ENCODE assay signal across 9 cellular contexts in the genomic region with DNA sequence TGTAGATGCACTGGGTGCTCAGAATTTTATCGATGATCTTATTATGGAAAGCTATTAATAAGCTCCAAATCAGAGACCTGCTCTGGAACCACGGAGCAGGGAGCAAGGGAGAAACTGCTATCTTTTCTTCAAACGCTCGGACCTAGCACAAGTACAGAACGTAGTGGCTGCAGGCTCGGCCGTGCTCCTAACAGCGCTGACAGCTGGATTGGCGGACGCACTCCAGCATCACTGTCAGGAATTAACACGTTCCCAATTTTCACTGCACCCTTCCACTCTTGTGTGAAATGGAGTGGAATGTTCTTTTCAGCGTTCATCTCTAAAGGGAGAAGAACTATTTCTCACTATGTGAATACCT.
DNase-seq lines count a peak whose midpoint lies in the region; ATAC-seq, FAIRE-seq and TF ChIP-seq lines count a peak whose summit lies in the region.
"Had no signal": no experiment of that assay in that cellular context is flagged by ENCODE, and none has a peak within 500 bp of the region (broad histone marks: within the 10 kb centered on the region; RNA-seq: fewer than 3 reads in every experiment).

No MANE protein-coding gene starts in this region.

- no peak for TF ChIP-seq EP300 in K562 (IDR thresholded peaks at IDR 0.05; ENCODE audit: low read length)

- peaks cover 23 to 31% (median 26%) of the 10 kb centered on the region in 11 experiments for H3K27me3 ChIP-seq in BLaER1 treated with 17β-estradiol and CSF1 and Interleukin-3, amounts not matched to agents 10 nM and 100 nM
- peaks cover 31 to 45% of the 10 kb centered on the region in 2 experiments for H3K27me3 ChIP-seq in K562 (ENCODE audit: control insufficient read depth in 2 of 2, insufficient read depth in 2 of 2, low read length in 2 of 2)
- no peaks in the 10 kb centered on the region for H3K27me3 ChIP-seq in kidney epithelial cell (ENCODE audit: control insufficient read depth, insufficient read depth, low read length)
- H3K27me3 ChIP-seq in stomach smooth muscle (ENCODE audit: control insufficient read depth in 1 of 2, insufficient read depth in 2 of 2, low read length in 2 of 2): no peaks in the 10 kb centered on the region

- no peaks in the 10 kb centered on the region for H3K9me3 ChIP-seq in BLaER1 treated with 17β-estradiol and CSF1 and Interleukin-3, amounts not matched to agents 10 nM and 100 nM (replicated peaks in 1 of 11)
- H3K9me3 ChIP-seq in K562 (replicated peaks; ENCODE audit: control insufficient read depth, insufficient read depth, low read depth, low read length): no peaks in the 10 kb centered on the region
- no peaks in the 10 kb centered on the region for H3K9me3 ChIP-seq in stomach smooth muscle (ENCODE audit: control insufficient read depth in 2 of 2, low read length in 2 of 2)

- H2AFZ ChIP-seq in K562 (ENCODE audit: low read depth, low read length): no peak overlapping the region

- CTCF ChIA-PET in K562 (lab: Yijun Ruan, JAX; ENCODE audit: low intra/inter-chr PET ratio): no interaction called here

- peaks cover 19 to 40% (median 26%) of the 10 kb centered on the region in 10 experiments; a peak in 19 of 20 replicates for H3K4me1 ChIP-seq in BLaER1 treated with 17β-estradiol and CSF1 and Interleukin-3, amounts not matched to agents 10 nM and 100 nM
- H3K4me1 ChIP-seq in K562 (replicated peaks in 1 of 2; ENCODE audit: control insufficient read depth in 2 of 2, insufficient read depth in 2 of 2, low read length in 2 of 2) (peaks cover 0 to 5% of the 10 kb centered on the region in 2 experiments; a peak in 2 of 5 replicates), stomach smooth muscle (ENCODE audit: control insufficient read depth, insufficient read depth, low read length) (peaks cover 10% of the 10 kb centered on the region)

- in situ Hi-C loops in K562 (cut with MboI): no loop called here

- no peaks in the 10 kb centered on the region for H3K79me2 ChIP-seq in K562 (ENCODE audit: control insufficient read depth, insufficient read depth, low read length)

- FAIRE-seq in K562 (lab: Jason Lieb, UNC): no peak

- no peak for TF ChIP-seq CTCF in K562 (IDR thresholded peaks at IDR 0.05 in 2 of 3, conservative IDR thresholded peaks at IDR 0.05 in 1 of 3; ENCODE audit: insufficient read depth in 2 of 3, low read depth in 1 of 3, low read length in 3 of 3)
- TF ChIP-seq CTCF in kidney epithelial cell (IDR thresholded peaks at IDR 0.05; ENCODE audit: insufficient read depth, low read length, poor library complexity, severe bottlenecking): no peak

- intact Hi-C loops in K562 (cut with micrococcal nuclease): no loop called here

- no peak for TF ChIP-seq RAD21 in K562 (CRISPR knock-in tag; conservative IDR thresholded peaks at IDR 0.05 in 1 of 2, IDR thresholded peaks at IDR 0.05 in 1 of 2)

- H3K4me3 ChIP-seq in BLaER1 treated with 17β-estradiol and CSF1 and Interleukin-3, amounts not matched to agents 10 nM and 100 nM: peak overlapping the region in 2 of 10 experiments; percentile 58 to 59; a peak in 3 of 20 replicates
- H3K4me3 ChIP-seq in K562 (no peak overlapping the region), kidney epithelial cell (ENCODE audit: low read depth, low read length) (peak overlapping the region; percentile 46), stomach smooth muscle (ENCODE audit: low read length in 2 of 2) (peak overlapping the region; percentile 93 to 95)

- no peak for TF ChIP-seq POLR2A in K562 (conservative IDR thresholded peaks at IDR 0.05)

- DNase-seq in K562 (ENCODE audit: extremely low read depth in 1 of 4, low spot score in 3 of 4) (no peak), kidney epithelial cell (ENCODE audit: low read depth) (no peak), NCI-H187 (lab: John Stamatoyannopoulos, UW) (no peak), HK-2 (ENCODE audit: unreplicated experiment) (no peak)

- no TSS peak for BruUV-seq in K562 (replicated peaks; lab: Mats Ljungman, UMichigan)

- H4K20me1 ChIP-seq in BLaER1 treated with 17β-estradiol and CSF1 and Interleukin-3, amounts not matched to agents 10 nM and 100 nM: no peaks in the 10 kb centered on the region
- no peaks in the 10 kb centered on the region for H4K20me1 ChIP-seq in K562 (replicated peaks; ENCODE audit: control insufficient read depth, insufficient read depth, low read length)

- no peaks in the 10 kb centered on the region for H3K9me1 ChIP-seq in K562 (ENCODE audit: control insufficient read depth, insufficient read depth, low read length)

- no peaks in the 10 kb centered on the region for H3K36me3 ChIP-seq in BLaER1 treated with 17β-estradiol and CSF1 and Interleukin-3, amounts not matched to agents 10 nM and 100 nM
- H3K36me3 ChIP-seq in K562 (ENCODE audit: control insufficient read depth, insufficient read depth, low read length): no peaks in the 10 kb centered on the region
- H3K36me3 ChIP-seq in kidney epithelial cell (ENCODE audit: control insufficient read depth, insufficient read depth, low read length): no peaks in the 10 kb centered on the region
- H3K36me3 ChIP-seq in stomach smooth muscle (ENCODE audit: control insufficient read depth in 2 of 2, insufficient read depth in 2 of 2, low read length in 2 of 2): no peaks in the 10 kb centered on the region

- POLR2A ChIA-PET in K562 (lab: Yijun Ruan, JAX): no interaction called here

- 12% methylated on average over 12 of the region's 12 CpGs for WGBS in K562 (ENCODE audit: insufficient coverage, low coverage, missing lambda C conversion rate)

- no peak overlapping the region for H3K27ac ChIP-seq in BLaER1 treated with 17β-estradiol and CSF1 and Interleukin-3, amounts not matched to agents 10 nM and 100 nM
- H3K27ac ChIP-seq in K562 (ENCODE audit: extremely low read depth, low read depth, low read length) (no peak overlapping the region), stomach smooth muscle (ENCODE audit: low read length) (peak overlapping the region; percentile 24)
- H3K27ac ChIP-seq: HL-60 had no signal

- H3K9ac ChIP-seq in BLaER1 treated with 17β-estradiol and CSF1 and Interleukin-3, amounts not matched to agents 10 nM and 100 nM: no peak overlapping the region
- H3K9ac ChIP-seq in K562 (ENCODE audit: insufficient read depth in 1 of 2, low read depth in 2 of 2, low read length in 2 of 2) (no peak overlapping the region), stomach smooth muscle (ENCODE audit: low read length in 2 of 2) (peak overlapping the region; percentile 65 to 74)

- peak; percentile 1 for ATAC-seq in HG03108 (IDR thresholded peaks at IDR 0.05; ENCODE audit: unreplicated experiment)
- peak; percentile 29; the same call in 1 of the 3 replicates for ATAC-seq in K562
- ATAC-seq in GM21576 (IDR thresholded peaks at IDR 0.05; ENCODE audit: unreplicated experiment): no peak

- peak overlapping the region; percentile 81 to 98 (median 93); a peak in 19 of 22 replicates for H3K4me2 ChIP-seq in BLaER1 treated with 17β-estradiol and CSF1 and Interleukin-3, amounts not matched to agents 10 nM and 100 nM
- H3K4me2 ChIP-seq in K562 (ENCODE audit: insufficient read depth, low read length): no peak overlapping the region

TF ChIP-seq in K562, 482 proteins besides CTCF, POLR2A, EP300 and RAD21 (continues in another document):
- no peak for TF ChIP-seq ZNF583 (CRISPR knock-in tag; IDR thresholded peaks at IDR 0.05)
- TF ChIP-seq, protein P1, sequence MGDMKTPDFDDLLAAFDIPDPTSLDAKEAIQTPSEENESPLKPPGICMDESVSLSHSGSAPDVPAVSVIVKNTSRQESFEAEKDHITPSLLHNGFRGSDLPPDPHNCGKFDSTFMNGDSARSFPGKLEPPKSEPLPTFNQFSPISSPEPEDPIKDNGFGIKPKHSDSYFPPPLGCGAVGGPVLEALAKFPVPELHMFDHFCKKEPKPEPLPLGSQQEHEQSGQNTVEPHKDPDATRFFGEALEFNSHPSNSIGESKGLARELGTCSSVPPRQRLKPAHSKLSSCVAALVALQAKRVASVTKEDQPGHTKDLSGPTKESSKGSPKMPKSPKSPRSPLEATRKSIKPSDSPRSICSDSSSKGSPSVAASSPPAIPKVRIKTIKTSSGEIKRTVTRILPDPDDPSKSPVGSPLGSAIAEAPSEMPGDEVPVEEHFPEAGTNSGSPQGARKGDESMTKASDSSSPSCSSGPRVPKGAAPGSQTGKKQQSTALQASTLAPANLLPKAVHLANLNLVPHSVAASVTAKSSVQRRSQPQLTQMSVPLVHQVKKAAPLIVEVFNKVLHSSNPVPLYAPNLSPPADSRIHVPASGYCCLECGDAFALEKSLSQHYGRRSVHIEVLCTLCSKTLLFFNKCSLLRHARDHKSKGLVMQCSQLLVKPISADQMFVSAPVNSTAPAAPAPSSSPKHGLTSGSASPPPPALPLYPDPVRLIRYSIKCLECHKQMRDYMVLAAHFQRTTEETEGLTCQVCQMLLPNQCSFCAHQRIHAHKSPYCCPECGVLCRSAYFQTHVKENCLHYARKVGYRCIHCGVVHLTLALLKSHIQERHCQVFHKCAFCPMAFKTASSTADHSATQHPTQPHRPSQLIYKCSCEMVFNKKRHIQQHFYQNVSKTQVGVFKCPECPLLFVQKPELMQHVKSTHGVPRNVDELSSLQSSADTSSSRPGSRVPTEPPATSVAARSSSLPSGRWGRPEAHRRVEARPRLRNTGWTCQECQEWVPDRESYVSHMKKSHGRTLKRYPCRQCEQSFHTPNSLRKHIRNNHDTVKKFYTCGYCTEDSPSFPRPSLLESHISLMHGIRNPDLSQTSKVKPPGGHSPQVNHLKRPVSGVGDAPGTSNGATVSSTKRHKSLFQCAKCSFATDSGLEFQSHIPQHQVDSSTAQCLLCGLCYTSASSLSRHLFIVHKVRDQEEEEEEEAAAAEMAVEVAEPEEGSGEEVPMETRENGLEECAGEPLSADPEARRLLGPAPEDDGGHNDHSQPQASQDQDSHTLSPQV (IDR thresholded peaks at IDR 0.05): no peak
- no peak for TF ChIP-seq MBD2 (IDR thresholded peaks at IDR 0.05; ENCODE audit: borderline replicate concordance, low read depth)
- no peak for TF ChIP-seq HDAC1 (IDR thresholded peaks at IDR 0.05)
- no peak for TF ChIP-seq ZNF398 (CRISPR knock-in tag; IDR thresholded peaks at IDR 0.05)

Comparison
In these comparisons a context has a peak if more than half of its experiments do, and no peak if none do; other contexts are left out.
1. H3K9ac ChIP-seq: peak in stomach smooth muscle (2 of 2); none in BLaER1 treated with 17β-estradiol and CSF1 and Interleukin-3, amounts not matched to agents 10 nM and 100 nM (0 of 11) and K562 (0 of 2).